18 cellular contexts compared by ENCODE assay signal in genomic region chr9:20208951-20209350, GRCh38.
DNase-seq lines count a peak whose midpoint lies in the region; ATAC-seq and TF ChIP-seq lines count a peak whose summit lies in the region.
"Had no signal": no experiment of that assay in that cellular context is flagged by ENCODE, and none has a peak within 500 bp of the region (broad histone marks: within the 10 kb centered on the region; RNA-seq: fewer than 3 reads in every experiment).

No MANE protein-coding gene starts in this region.

- H3K27me3 Mint-ChIP-seq in stimulated activated naive CD8-positive, alpha-beta T cell treated with anti-CD3 and anti-CD28 coated beads, Interleukin-15, amount 100 ng/mL, for 72 hours = no peaks in the 10 kb centered on the region
- H3K27me3 Mint-ChIP-seq in CD14-positive monocyte (ENCODE audit: low read depth in 3 of 3) = peaks cover 0 to 1% (median 1%) of the 10 kb centered on the region in 3 donors
- H3K27me3 Mint-ChIP-seq: B cell had no signal

- in situ Hi-C loops in ACHN (cut with HindIII; ENCODE audit: low pct_ligation_motif_present, low pct_unique_long_range_greater_than_20kb, low sequenced_read_pairs) = no loop called here

- H3K27ac Mint-ChIP-seq in stimulated activated naive CD8-positive, alpha-beta T cell treated with anti-CD3 and anti-CD28 coated beads, Interleukin-15, amount 100 ng/mL, for 72 hours = peak overlapping the region; percentile 99 to 100
- no peak overlapping the region for H3K27ac Mint-ChIP-seq in CD14-positive monocyte
- H3K27ac Mint-ChIP-seq: activated B cell treated with CpG ODN at 0.5 μM for 24 hours, B cell had no signal

- no peaks in the 10 kb centered on the region for H3K36me3 ChIP-seq in RWPE2 (ENCODE audit: low read depth)
- H3K36me3 ChIP-seq: thyroid gland had no signal

- H3K27me3 ChIP-seq in RWPE2 (ENCODE audit: insufficient read depth, poor library complexity, severe bottlenecking) = no peaks in the 10 kb centered on the region
- H3K27me3 ChIP-seq: thyroid gland had no signal

- DNase-seq in stimulated activated CD4-positive, alpha-beta T cell treated with anti-CD3 and anti-CD28 coated beads, Interleukin-1b, Interleukin-23, amount 100 ng/mL, for 48 hours = peak; percentile 7
- no peak for DNase-seq in stimulated activated CD4-positive, alpha-beta T cell treated with anti-CD3 and anti-CD28 coated beads, Interleukin-2, amount 100 ng/mL, for 48 hours
- DNase-seq in RWPE2 (ENCODE audit: low spot score) (no peak), epithelial cell of esophagus (ENCODE audit: low read depth) (peak; percentile 71), CD14-positive monocyte (ENCODE audit: low spot score) (no peak), ACHN (no peak), H4 (ENCODE audit: low spot score) (no peak)
- DNase-seq in stimulated activated naive CD8-positive, alpha-beta T cell treated with anti-CD3 and anti-CD28 coated beads, Interleukin-15, amount 100 ng/mL, for 72 hours = peak; percentile 28 to 47
- DNase-seq: activated B cell treated with CpG ODN at 0.5 μM for 24 hours, activated gamma-delta T cell, caudate nucleus, DMS79, glutamatergic neuron, mucosa of descending colon, NCI-H526, psoas muscle, thyroid gland had no signal

- no peaks in the 10 kb centered on the region for H3K9me3 Mint-ChIP-seq in stimulated activated naive CD8-positive, alpha-beta T cell treated with anti-CD3 and anti-CD28 coated beads, Interleukin-15, amount 100 ng/mL, for 72 hours
- H3K9me3 Mint-ChIP-seq in CD14-positive monocyte = peaks cover 0 to 4% (median 0%) of the 10 kb centered on the region in 7 donors
- H3K9me3 Mint-ChIP-seq: activated B cell treated with CpG ODN at 0.5 μM for 24 hours had no signal

- intact Hi-C loops in CD14-positive monocyte (cut with micrococcal nuclease) = no loop called here

- no peaks in the 10 kb centered on the region for H3K36me3 Mint-ChIP-seq in CD14-positive monocyte

- peak overlapping the region; percentile 72 to 76 for H3K4me3 Mint-ChIP-seq in stimulated activated naive CD8-positive, alpha-beta T cell treated with anti-CD3 and anti-CD28 coated beads, Interleukin-15, amount 100 ng/mL, for 72 hours
- no peak overlapping the region for H3K4me3 Mint-ChIP-seq in CD14-positive monocyte
- H3K4me3 Mint-ChIP-seq: activated B cell treated with CpG ODN at 0.5 μM for 24 hours, B cell had no signal

- H3K4me1 ChIP-seq in RWPE2 (ENCODE audit: insufficient read depth, poor library complexity, severe bottlenecking) = peaks cover 7% of the 10 kb centered on the region
- H3K4me1 ChIP-seq: psoas muscle, thyroid gland had no signal

- no peak for TF ChIP-seq CTCF in RWPE2 (IDR thresholded peaks at IDR 0.05; ENCODE audit: poor library complexity, severe bottlenecking)
- no peak for TF ChIP-seq CTCF in epithelial cell of esophagus (IDR thresholded peaks at IDR 0.05; ENCODE audit: insufficient read depth, low read depth, low read length, missing control alignments)
- no peak for TF ChIP-seq CTCF in CD14-positive monocyte (IDR thresholded peaks at IDR 0.05)

- H3K9me3 ChIP-seq in RWPE2 (ENCODE audit: severe bottlenecking) = no peaks in the 10 kb centered on the region
- H3K9me3 ChIP-seq: mucosa of descending colon, psoas muscle, thyroid gland had no signal

- no peak overlapping the region for H3K27ac ChIP-seq in RWPE2 (ENCODE audit: poor library complexity, severe bottlenecking)
- H3K27ac ChIP-seq: psoas muscle, thyroid gland had no signal

- peak; percentile 27; the same call in 2 of the 3 replicates for ATAC-seq in RWPE2 (ENCODE audit: low read depth)
- peak; percentile 83 for ATAC-seq in stimulated activated naive CD8-positive, alpha-beta T cell treated with anti-CD3 and anti-CD28 coated beads, Interleukin-15, amount 100 ng/mL, for 72 hours
- ATAC-seq: mucosa of descending colon, psoas muscle had no signal

- H3K4me1 Mint-ChIP-seq in stimulated activated naive CD8-positive, alpha-beta T cell treated with anti-CD3 and anti-CD28 coated beads, Interleukin-15, amount 100 ng/mL, for 72 hours = peaks cover 44% of the 10 kb centered on the region
- H3K4me1 Mint-ChIP-seq in CD14-positive monocyte = no peaks in the 10 kb centered on the region
- H3K4me1 Mint-ChIP-seq: activated B cell treated with CpG ODN at 0.5 μM for 24 hours, B cell had no signal

- no peak overlapping the region for H3K4me3 ChIP-seq in RWPE2 (ENCODE audit: severe bottlenecking)
- H3K4me3 ChIP-seq in epithelial cell of esophagus (ENCODE audit: low read length) = no peak overlapping the region
- H3K4me3 ChIP-seq: mucosa of descending colon, psoas muscle, thyroid gland had no signal

Comparison
In these comparisons a context has a peak if more than half of its experiments do, and no peak if none do; other contexts are left out.
1. DNase-seq: peak in stimulated activated CD4-positive, alpha-beta T cell treated with anti-CD3 and anti-CD28 coated beads, Interleukin-1b, Interleukin-23, amount 100 ng/mL, for 48 hours (single experiment), epithelial cell of esophagus (single experiment) and stimulated activated naive CD8-positive, alpha-beta T cell treated with anti-CD3 and anti-CD28 coated beads, Interleukin-15, amount 100 ng/mL, for 72 hours (2 of 2); none in stimulated activated CD4-positive, alpha-beta T cell treated with anti-CD3 and anti-CD28 coated beads, Interleukin-2, amount 100 ng/mL, for 48 hours (0 of 2), RWPE2 (single experiment), CD14-positive monocyte (single experiment), ACHN (single experiment) and H4 (single experiment).
2. H3K27ac Mint-ChIP-seq: peak in stimulated activated naive CD8-positive, alpha-beta T cell treated with anti-CD3 and anti-CD28 coated beads, Interleukin-15, amount 100 ng/mL, for 72 hours (2 of 2); none in CD14-positive monocyte (0 of 7).
3. H3K4me3 Mint-ChIP-seq: peak in stimulated activated naive CD8-positive, alpha-beta T cell treated with anti-CD3 and anti-CD28 coated beads, Interleukin-15, amount 100 ng/mL, for 72 hours (2 of 2); none in CD14-positive monocyte (0 of 2).